Comparison of ENCODE assay signal across 1 cellular context in the genomic region with DNA sequence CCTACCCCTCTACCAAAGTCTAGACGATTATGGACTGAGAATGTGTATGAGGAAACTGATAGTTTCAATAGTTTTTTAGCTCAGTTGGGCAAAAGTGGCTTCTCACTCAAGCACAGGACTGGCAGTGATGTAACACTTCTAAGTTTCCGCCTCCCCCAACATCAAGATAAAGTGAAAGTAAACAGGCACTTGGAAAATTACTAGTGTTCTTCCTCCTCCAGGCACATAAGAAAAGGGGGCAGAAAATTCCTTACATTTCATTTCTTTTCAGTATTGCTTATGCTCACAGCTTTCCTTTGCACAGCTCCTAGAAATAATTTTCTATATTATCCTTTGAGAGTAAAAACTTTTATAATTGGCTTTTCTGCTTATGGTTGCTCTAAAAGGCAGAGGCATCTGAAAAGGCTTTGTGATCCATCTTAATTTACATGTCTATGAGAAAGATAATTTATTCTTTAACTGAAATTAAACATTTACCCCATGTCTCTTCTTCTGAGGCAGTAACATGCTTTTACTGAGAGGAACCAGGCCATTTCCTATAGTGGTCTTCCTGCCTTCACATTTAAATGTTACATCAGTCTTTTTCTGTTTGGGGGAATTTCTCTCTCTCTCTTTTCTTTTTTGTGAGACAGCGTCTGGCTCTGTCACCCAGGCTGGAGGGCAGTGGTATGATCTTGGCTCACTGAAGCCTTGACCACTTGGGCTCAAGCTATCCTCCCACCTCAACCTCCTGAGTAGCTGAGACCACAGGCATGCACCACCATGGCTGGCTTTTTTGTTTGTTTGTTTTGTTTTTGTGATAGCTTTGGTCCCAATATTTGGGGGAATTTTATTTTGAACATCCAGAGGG.
TF ChIP-seq lines count a peak whose summit lies in the region.

No MANE protein-coding gene starts in this region.

TF ChIP-seq in HepG2, 621 proteins besides CTCF, POLR2A, EP300 and RAD21 (continued from another document and continues in another):
- TF ChIP-seq, protein P1, sequence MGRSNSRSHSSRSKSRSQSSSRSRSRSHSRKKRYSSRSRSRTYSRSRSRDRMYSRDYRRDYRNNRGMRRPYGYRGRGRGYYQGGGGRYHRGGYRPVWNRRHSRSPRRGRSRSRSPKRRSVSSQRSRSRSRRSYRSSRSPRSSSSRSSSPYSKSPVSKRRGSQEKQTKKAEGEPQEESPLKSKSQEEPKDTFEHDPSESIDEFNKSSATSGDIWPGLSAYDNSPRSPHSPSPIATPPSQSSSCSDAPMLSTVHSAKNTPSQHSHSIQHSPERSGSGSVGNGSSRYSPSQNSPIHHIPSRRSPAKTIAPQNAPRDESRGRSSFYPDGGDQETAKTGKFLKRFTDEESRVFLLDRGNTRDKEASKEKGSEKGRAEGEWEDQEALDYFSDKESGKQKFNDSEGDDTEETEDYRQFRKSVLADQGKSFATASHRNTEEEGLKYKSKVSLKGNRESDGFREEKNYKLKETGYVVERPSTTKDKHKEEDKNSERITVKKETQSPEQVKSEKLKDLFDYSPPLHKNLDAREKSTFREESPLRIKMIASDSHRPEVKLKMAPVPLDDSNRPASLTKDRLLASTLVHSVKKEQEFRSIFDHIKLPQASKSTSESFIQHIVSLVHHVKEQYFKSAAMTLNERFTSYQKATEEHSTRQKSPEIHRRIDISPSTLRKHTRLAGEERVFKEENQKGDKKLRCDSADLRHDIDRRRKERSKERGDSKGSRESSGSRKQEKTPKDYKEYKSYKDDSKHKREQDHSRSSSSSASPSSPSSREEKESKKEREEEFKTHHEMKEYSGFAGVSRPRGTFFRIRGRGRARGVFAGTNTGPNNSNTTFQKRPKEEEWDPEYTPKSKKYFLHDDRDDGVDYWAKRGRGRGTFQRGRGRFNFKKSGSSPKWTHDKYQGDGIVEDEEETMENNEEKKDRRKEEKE (IDR thresholded peaks at IDR 0.05), result no peak
- TF ChIP-seq SRY (CRISPR knock-in tag; IDR thresholded peaks at IDR 0.05), result no peak
- no peak for TF ChIP-seq NCOA5 (CRISPR knock-in tag; IDR thresholded peaks at IDR 0.05)
- TF ChIP-seq ZNF282 (IDR thresholded peaks at IDR 0.05; ENCODE audit: partially characterized antibody), result no peak
- no peak for TF ChIP-seq ATF7 (IDR thresholded peaks at IDR 0.05)
- no peak; the same call in 1 of the 2 replicates for TF ChIP-seq ATF7 (CRISPR knock-in tag; IDR thresholded peaks at IDR 0.05)
- TF ChIP-seq TRIM24 (CRISPR knock-in tag; IDR thresholded peaks at IDR 0.05), result no peak
- TF ChIP-seq HHEX (CRISPR knock-in tag; IDR thresholded peaks at IDR 0.05), result no peak
- TF ChIP-seq, protein P2, sequence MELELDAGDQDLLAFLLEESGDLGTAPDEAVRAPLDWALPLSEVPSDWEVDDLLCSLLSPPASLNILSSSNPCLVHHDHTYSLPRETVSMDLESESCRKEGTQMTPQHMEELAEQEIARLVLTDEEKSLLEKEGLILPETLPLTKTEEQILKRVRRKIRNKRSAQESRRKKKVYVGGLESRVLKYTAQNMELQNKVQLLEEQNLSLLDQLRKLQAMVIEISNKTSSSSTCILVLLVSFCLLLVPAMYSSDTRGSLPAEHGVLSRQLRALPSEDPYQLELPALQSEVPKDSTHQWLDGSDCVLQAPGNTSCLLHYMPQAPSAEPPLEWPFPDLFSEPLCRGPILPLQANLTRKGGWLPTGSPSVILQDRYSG (CRISPR knock-in tag; IDR thresholded peaks at IDR 0.05), result no peak
- no peak for TF ChIP-seq KAT2B (IDR thresholded peaks at IDR 0.05; ENCODE audit: borderline replicate concordance, low read depth, low read length)
- TF ChIP-seq, protein P3, sequence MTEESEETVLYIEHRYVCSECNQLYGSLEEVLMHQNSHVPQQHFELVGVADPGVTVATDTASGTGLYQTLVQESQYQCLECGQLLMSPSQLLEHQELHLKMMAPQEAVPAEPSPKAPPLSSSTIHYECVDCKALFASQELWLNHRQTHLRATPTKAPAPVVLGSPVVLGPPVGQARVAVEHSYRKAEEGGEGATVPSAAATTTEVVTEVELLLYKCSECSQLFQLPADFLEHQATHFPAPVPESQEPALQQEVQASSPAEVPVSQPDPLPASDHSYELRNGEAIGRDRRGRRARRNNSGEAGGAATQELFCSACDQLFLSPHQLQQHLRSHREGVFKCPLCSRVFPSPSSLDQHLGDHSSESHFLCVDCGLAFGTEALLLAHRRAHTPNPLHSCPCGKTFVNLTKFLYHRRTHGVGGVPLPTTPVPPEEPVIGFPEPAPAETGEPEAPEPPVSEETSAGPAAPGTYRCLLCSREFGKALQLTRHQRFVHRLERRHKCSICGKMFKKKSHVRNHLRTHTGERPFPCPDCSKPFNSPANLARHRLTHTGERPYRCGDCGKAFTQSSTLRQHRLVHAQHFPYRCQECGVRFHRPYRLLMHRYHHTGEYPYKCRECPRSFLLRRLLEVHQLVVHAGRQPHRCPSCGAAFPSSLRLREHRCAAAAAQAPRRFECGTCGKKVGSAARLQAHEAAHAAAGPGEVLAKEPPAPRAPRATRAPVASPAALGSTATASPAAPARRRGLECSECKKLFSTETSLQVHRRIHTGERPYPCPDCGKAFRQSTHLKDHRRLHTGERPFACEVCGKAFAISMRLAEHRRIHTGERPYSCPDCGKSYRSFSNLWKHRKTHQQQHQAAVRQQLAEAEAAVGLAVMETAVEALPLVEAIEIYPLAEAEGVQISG (CRISPR knock-in tag; IDR thresholded peaks at IDR 0.05), result 0 out of 2 replicates have a peak, but pooled peaks have one; percentile 12
- TF ChIP-seq, protein P4, sequence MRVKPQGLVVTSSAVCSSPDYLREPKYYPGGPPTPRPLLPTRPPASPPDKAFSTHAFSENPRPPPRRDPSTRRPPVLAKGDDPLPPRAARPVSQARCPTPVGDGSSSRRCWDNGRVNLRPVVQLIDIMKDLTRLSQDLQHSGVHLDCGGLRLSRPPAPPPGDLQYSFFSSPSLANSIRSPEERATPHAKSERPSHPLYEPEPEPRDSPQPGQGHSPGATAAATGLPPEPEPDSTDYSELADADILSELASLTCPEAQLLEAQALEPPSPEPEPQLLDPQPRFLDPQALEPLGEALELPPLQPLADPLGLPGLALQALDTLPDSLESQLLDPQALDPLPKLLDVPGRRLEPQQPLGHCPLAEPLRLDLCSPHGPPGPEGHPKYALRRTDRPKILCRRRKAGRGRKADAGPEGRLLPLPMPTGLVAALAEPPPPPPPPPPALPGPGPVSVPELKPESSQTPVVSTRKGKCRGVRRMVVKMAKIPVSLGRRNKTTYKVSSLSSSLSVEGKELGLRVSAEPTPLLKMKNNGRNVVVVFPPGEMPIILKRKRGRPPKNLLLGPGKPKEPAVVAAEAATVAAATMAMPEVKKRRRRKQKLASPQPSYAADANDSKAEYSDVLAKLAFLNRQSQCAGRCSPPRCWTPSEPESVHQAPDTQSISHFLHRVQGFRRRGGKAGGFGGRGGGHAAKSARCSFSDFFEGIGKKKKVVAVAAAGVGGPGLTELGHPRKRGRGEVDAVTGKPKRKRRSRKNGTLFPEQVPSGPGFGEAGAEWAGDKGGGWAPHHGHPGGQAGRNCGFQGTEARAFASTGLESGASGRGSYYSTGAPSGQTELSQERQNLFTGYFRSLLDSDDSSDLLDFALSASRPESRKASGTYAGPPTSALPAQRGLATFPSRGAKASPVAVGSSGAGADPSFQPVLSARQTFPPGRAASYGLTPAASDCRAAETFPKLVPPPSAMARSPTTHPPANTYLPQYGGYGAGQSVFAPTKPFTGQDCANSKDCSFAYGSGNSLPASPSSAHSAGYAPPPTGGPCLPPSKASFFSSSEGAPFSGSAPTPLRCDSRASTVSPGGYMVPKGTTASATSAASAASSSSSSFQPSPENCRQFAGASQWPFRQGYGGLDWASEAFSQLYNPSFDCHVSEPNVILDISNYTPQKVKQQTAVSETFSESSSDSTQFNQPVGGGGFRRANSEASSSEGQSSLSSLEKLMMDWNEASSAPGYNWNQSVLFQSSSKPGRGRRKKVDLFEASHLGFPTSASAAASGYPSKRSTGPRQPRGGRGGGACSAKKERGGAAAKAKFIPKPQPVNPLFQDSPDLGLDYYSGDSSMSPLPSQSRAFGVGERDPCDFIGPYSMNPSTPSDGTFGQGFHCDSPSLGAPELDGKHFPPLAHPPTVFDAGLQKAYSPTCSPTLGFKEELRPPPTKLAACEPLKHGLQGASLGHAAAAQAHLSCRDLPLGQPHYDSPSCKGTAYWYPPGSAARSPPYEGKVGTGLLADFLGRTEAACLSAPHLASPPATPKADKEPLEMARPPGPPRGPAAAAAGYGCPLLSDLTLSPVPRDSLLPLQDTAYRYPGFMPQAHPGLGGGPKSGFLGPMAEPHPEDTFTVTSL (CRISPR knock-in tag; IDR thresholded peaks at IDR 0.05; ENCODE audit: borderline replicate concordance), result 0 out of 2 replicates have a peak, but pooled peaks have one; percentile 51
- TF ChIP-seq, protein P5, sequence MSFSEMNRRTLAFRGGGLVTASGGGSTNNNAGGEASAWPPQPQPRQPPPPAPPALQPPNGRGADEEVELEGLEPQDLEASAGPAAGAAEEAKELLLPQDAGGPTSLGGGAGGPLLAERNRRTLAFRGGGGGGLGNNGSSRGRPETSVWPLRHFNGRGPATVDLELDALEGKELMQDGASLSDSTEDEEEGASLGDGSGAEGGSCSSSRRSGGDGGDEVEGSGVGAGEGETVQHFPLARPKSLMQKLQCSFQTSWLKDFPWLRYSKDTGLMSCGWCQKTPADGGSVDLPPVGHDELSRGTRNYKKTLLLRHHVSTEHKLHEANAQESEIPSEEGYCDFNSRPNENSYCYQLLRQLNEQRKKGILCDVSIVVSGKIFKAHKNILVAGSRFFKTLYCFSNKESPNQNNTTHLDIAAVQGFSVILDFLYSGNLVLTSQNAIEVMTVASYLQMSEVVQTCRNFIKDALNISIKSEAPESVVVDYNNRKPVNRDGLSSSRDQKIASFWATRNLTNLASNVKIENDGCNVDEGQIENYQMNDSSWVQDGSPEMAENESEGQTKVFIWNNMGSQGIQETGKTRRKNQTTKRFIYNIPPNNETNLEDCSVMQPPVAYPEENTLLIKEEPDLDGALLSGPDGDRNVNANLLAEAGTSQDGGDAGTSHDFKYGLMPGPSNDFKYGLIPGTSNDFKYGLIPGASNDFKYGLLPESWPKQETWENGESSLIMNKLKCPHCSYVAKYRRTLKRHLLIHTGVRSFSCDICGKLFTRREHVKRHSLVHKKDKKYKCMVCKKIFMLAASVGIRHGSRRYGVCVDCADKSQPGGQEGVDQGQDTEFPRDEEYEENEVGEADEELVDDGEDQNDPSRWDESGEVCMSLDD (CRISPR knock-in tag; IDR thresholded peaks at IDR 0.05; ENCODE audit: borderline replicate concordance), result no peak
- no peak for TF ChIP-seq HMGA1 (CRISPR knock-in tag; conservative IDR thresholded peaks at IDR 0.05)
- TF ChIP-seq DMAP1 (CRISPR knock-in tag; IDR thresholded peaks at IDR 0.05), result no peak
- 0 out of 2 replicates have a peak, but pooled peaks have one; percentile 17 for TF ChIP-seq ZSCAN9 (CRISPR knock-in tag; IDR thresholded peaks at IDR 0.05; ENCODE audit: borderline replicate concordance)
- TF ChIP-seq, protein P6, sequence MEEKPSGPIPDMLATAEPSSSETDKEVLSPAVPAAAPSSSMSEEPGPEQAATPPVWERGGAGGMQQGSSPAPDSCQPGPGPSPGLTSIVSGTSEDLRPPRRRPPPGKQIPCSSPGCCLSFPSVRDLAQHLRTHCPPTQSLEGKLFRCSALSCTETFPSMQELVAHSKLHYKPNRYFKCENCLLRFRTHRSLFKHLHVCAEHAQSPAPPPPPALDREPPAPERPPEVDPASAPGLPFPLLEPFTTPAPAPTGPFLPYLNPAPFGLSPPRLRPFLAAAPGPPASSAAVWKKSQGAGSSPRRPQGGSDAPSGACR (CRISPR knock-in tag; IDR thresholded peaks at IDR 0.05), result peak; percentile 56; the same call in 1 of the 2 replicates
- TF ChIP-seq ZBTB33 (CRISPR knock-in tag; IDR thresholded peaks at IDR 0.05), result no peak
- no peak for TF ChIP-seq ZNF678 (CRISPR knock-in tag; IDR thresholded peaks at IDR 0.05)
- no peak for TF ChIP-seq ZSCAN22 (CRISPR knock-in tag; IDR thresholded peaks at IDR 0.05)
- peak; percentile 78 for TF ChIP-seq GATAD2A (CRISPR knock-in tag; IDR thresholded peaks at IDR 0.05)
- TF ChIP-seq SKI (IDR thresholded peaks at IDR 0.05; ENCODE audit: partially characterized antibody), result no peak
- TF ChIP-seq JARID2 (CRISPR knock-in tag; IDR thresholded peaks at IDR 0.05; ENCODE audit: insufficient replicate concordance), result no peak
- peak; percentile 68 for TF ChIP-seq SAP130 (CRISPR knock-in tag; IDR thresholded peaks at IDR 0.05; ENCODE audit: low read depth)
- no peak for TF ChIP-seq SOX6 (IDR thresholded peaks at IDR 0.05)
- TF ChIP-seq SOX6 (CRISPR knock-in tag; IDR thresholded peaks at IDR 0.05), result peak; percentile 81
- TF ChIP-seq, protein P7, sequence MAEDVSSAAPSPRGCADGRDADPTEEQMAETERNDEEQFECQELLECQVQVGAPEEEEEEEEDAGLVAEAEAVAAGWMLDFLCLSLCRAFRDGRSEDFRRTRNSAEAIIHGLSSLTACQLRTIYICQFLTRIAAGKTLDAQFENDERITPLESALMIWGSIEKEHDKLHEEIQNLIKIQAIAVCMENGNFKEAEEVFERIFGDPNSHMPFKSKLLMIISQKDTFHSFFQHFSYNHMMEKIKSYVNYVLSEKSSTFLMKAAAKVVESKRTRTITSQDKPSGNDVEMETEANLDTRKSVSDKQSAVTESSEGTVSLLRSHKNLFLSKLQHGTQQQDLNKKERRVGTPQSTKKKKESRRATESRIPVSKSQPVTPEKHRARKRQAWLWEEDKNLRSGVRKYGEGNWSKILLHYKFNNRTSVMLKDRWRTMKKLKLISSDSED (CRISPR knock-in tag; IDR thresholded peaks at IDR 0.05), result no peak
- TF ChIP-seq HOXA3 (CRISPR knock-in tag; IDR thresholded peaks at IDR 0.05), result peak; percentile 33; the same call in 1 of the 2 replicates
- no peak for TF ChIP-seq TOPORS (CRISPR knock-in tag; IDR thresholded peaks at IDR 0.05)
